In the genomic region with DNA sequence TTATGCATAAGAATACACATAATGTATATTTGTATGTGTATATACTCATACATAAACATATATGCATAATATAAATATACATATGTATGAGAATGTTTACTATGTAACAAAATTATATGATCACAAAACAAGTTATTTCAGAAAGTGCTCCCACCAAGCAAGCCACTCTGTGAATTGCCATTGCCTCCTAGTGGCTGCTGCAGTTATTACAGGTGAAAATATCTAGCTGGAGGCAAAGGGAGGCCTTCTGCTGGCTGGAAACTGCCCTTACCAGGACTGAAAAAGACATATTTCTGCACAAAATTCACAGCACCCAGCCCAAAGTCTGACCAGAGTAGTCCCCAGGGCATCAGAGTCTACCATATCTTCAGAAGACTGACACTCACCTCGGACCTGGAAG, we compare ENCODE assay signal across 15 cellular contexts. TPM values are rescaled to one million over a fixed set of nuclear protein-coding genes. Genes with fewer than 3 reads are reported as not detected.
A peak's percentile ranks its signal among the peaks of the same experiment; 100 is the strongest.
DNase-seq lines count a peak whose midpoint lies in the region; ATAC-seq, FAIRE-seq and TF ChIP-seq lines count a peak whose summit lies in the region.
"Had no signal": no experiment of that assay in that cellular context is flagged by ENCODE, and none has a peak within 500 bp of the region (broad histone marks: within the 10 kb centered on the region; RNA-seq: fewer than 3 reads in every experiment).

No MANE protein-coding gene starts in this region.

- no peak overlapping the region for H3K9ac ChIP-seq in kidney (ENCODE audit: low read length in 2 of 2)

- DNase-seq in activated CD4-positive, alpha-beta T cell treated with anti-CD3 and anti-CD28 coated beads, Interleukin-2, amount 10 ng/mL, durations not matched to agents 7 days and 5 days: peak; percentile 11
- no peak for DNase-seq in activated CD4-positive, alpha-beta T cell treated with anti-CD3 and anti-CD28 coated beads, Interleukin-2, amount 50 U/mL, for 4 hours
- DNase-seq in NAMALWA (ENCODE audit: low spot score) (peak; percentile 67), epithelial cell of proximal tubule (ENCODE audit: low read depth) (no peak), small intestine (peak; percentile 13), kidney (no peak)
- no peak for DNase-seq in naive thymus-derived CD4-positive, alpha-beta T cell
- DNase-seq: activated CD4-positive, CD25-positive, alpha-beta regulatory T cell; activated naive CD4-positive, alpha-beta T cell treated with anti-CD3 and anti-CD28 coated beads, Interleukin-2, amount 10 ng/mL, durations not matched to agents 7 days and 5 days; C1 segment of cervical spinal cord; effector memory CD4-positive, alpha-beta T cell; NCI-H1048; upper lobe of left lung had no signal

- H3K27ac Mint-ChIP-seq in activated CD4-positive, alpha-beta T cell treated with anti-CD3 and anti-CD28 coated beads, Interleukin-2, amount 10 ng/mL, durations not matched to agents 7 days and 5 days: no peak overlapping the region
- H3K27ac Mint-ChIP-seq in naive thymus-derived CD4-positive, alpha-beta T cell: no peak overlapping the region
- H3K27ac Mint-ChIP-seq: activated naive CD4-positive, alpha-beta T cell treated with anti-CD3 and anti-CD28 coated beads, Interleukin-2, amount 10 ng/mL, durations not matched to agents 7 days and 5 days had no signal

- H3K36me3 Mint-ChIP-seq in activated CD4-positive, alpha-beta T cell treated with anti-CD3 and anti-CD28 coated beads, Interleukin-2, amount 10 ng/mL, durations not matched to agents 7 days and 5 days (ENCODE audit: low read depth): no peaks in the 10 kb centered on the region
- H3K36me3 Mint-ChIP-seq in naive thymus-derived CD4-positive, alpha-beta T cell: no peaks in the 10 kb centered on the region
- H3K36me3 Mint-ChIP-seq: activated naive CD4-positive, alpha-beta T cell treated with anti-CD3 and anti-CD28 coated beads, Interleukin-2, amount 10 ng/mL, durations not matched to agents 7 days and 5 days had no signal

- FAIRE-seq in small intestine (lab: Jason Lieb, UNC): no peak
- FAIRE-seq in kidney (lab: Jason Lieb, UNC): no peak

- H3K4me1 ChIP-seq in small intestine (ENCODE audit: control insufficient read depth in 2 of 2, insufficient read depth in 1 of 2, low read depth in 1 of 2, low read length in 1 of 2): no peaks in the 10 kb centered on the region
- no peaks in the 10 kb centered on the region for H3K4me1 ChIP-seq in kidney (ENCODE audit: control insufficient read depth in 1 of 2, insufficient read depth in 1 of 2, low read depth in 1 of 2, low read length in 2 of 2)
- no peaks in the 10 kb centered on the region for H3K4me1 ChIP-seq in gastroesophageal sphincter
- H3K4me1 ChIP-seq in naive thymus-derived CD4-positive, alpha-beta T cell (ENCODE audit: control insufficient read depth in 2 of 2, insufficient read depth in 2 of 2, low read length in 2 of 2): no peaks in the 10 kb centered on the region
- H3K4me1 ChIP-seq: prostate gland, upper lobe of left lung had no signal

- peaks cover 2% of the 10 kb centered on the region for H3K9me3 Mint-ChIP-seq in activated CD4-positive, alpha-beta T cell treated with anti-CD3 and anti-CD28 coated beads, Interleukin-2, amount 10 ng/mL, durations not matched to agents 7 days and 5 days
- H3K9me3 Mint-ChIP-seq in naive thymus-derived CD4-positive, alpha-beta T cell: no peaks in the 10 kb centered on the region

- intact Hi-C loops in kidney (cut with DNase I): no loop called here
- intact Hi-C loops in naive thymus-derived CD4-positive, alpha-beta T cell (cut with micrococcal nuclease): no loop called here

- no peaks in the 10 kb centered on the region for H3K9me3 ChIP-seq in small intestine (ENCODE audit: control insufficient read depth, low read depth)
- no peaks in the 10 kb centered on the region for H3K9me3 ChIP-seq in kidney (ENCODE audit: control insufficient read depth in 1 of 2, low read length in 2 of 2)
- peaks cover 0 to 6% (median 0%) of the 10 kb centered on the region in 3 donors for H3K9me3 ChIP-seq in gastroesophageal sphincter
- H3K9me3 ChIP-seq in naive thymus-derived CD4-positive, alpha-beta T cell (ENCODE audit: control insufficient read depth in 2 of 3, low read length in 3 of 3): no peaks in the 10 kb centered on the region
- H3K9me3 ChIP-seq: prostate gland had no signal

- H3K27me3 Mint-ChIP-seq in activated CD4-positive, alpha-beta T cell treated with anti-CD3 and anti-CD28 coated beads, Interleukin-2, amount 10 ng/mL, durations not matched to agents 7 days and 5 days: no peaks in the 10 kb centered on the region
- H3K27me3 Mint-ChIP-seq in naive thymus-derived CD4-positive, alpha-beta T cell: no peaks in the 10 kb centered on the region

- no peak for TF ChIP-seq POLR2A in gastroesophageal sphincter (IDR thresholded peaks at IDR 0.05)

- TF ChIP-seq CTCF in epithelial cell of proximal tubule (conservative IDR thresholded peaks at IDR 0.05; ENCODE audit: low read depth, low read length): peak; percentile 58
- no peak for TF ChIP-seq CTCF in kidney (IDR thresholded peaks at IDR 0.05; ENCODE audit: borderline replicate concordance, extremely low read depth, insufficient read depth)
- TF ChIP-seq CTCF in gastroesophageal sphincter (IDR thresholded peaks at IDR 0.05): peak in 1 of 4 experiments; percentile 17

- H3K27ac ChIP-seq in small intestine (ENCODE audit: low read depth in 1 of 2, low read length in 1 of 2) (no peak overlapping the region), kidney (ENCODE audit: low read depth in 2 of 2, low read length in 2 of 2) (no peak overlapping the region), gastroesophageal sphincter (no peak overlapping the region)
- no peak overlapping the region for H3K27ac ChIP-seq in naive thymus-derived CD4-positive, alpha-beta T cell (ENCODE audit: low read depth, low read length)
- H3K27ac ChIP-seq: prostate gland, upper lobe of left lung had no signal

- no peaks in the 10 kb centered on the region for H3K36me3 ChIP-seq in small intestine (ENCODE audit: control insufficient read depth in 2 of 2, insufficient read depth in 2 of 2, low read length in 2 of 2)
- no peaks in the 10 kb centered on the region for H3K36me3 ChIP-seq in kidney (ENCODE audit: control insufficient read depth in 1 of 2, insufficient read depth in 2 of 2, low read length in 2 of 2)
- H3K36me3 ChIP-seq in gastroesophageal sphincter: no peaks in the 10 kb centered on the region
- no peaks in the 10 kb centered on the region for H3K36me3 ChIP-seq in naive thymus-derived CD4-positive, alpha-beta T cell (ENCODE audit: control insufficient read depth in 2 of 3, insufficient read depth in 3 of 3, low read length in 3 of 3)
- H3K36me3 ChIP-seq: prostate gland, upper lobe of left lung had no signal

- H3K4me3 Mint-ChIP-seq in activated CD4-positive, alpha-beta T cell treated with anti-CD3 and anti-CD28 coated beads, Interleukin-2, amount 10 ng/mL, durations not matched to agents 7 days and 5 days: no peak overlapping the region
- no peak overlapping the region for H3K4me3 Mint-ChIP-seq in naive thymus-derived CD4-positive, alpha-beta T cell
- H3K4me3 Mint-ChIP-seq: activated naive CD4-positive, alpha-beta T cell treated with anti-CD3 and anti-CD28 coated beads, Interleukin-2, amount 10 ng/mL, durations not matched to agents 7 days and 5 days had no signal

- WGBS in small intestine, 3 donors: 69 to 88% (median 69%) methylated on average over 1 of the region's 1 CpG
- 100% methylated on average over 1 of the region's 1 CpG; no CpG with 5 or more reads in 1 of the 2 donors for WGBS in gastroesophageal sphincter (ENCODE audit: low coverage in 1 of 2), 2 donors

- no peaks in the 10 kb centered on the region for H3K4me1 Mint-ChIP-seq in activated CD4-positive, alpha-beta T cell treated with anti-CD3 and anti-CD28 coated beads, Interleukin-2, amount 10 ng/mL, durations not matched to agents 7 days and 5 days
- H3K4me1 Mint-ChIP-seq in naive thymus-derived CD4-positive, alpha-beta T cell: no peaks in the 10 kb centered on the region
- H3K4me1 Mint-ChIP-seq: activated naive CD4-positive, alpha-beta T cell treated with anti-CD3 and anti-CD28 coated beads, Interleukin-2, amount 10 ng/mL, durations not matched to agents 7 days and 5 days had no signal

- POLR2A ChIA-PET in activated CD4-positive, alpha-beta T cell treated with anti-CD3 and anti-CD28 coated beads, Interleukin-2, amount 10 ng/mL, durations not matched to agents 7 days and 5 days (lab: Charles Lee): no interaction called here
- POLR2A ChIA-PET in naive thymus-derived CD4-positive, alpha-beta T cell (lab: Charles Lee): interaction anchor here (0.6 kb wide), 1 partner anchor 71 kb away, joined by 3 read pairs; the partner anchor contains the start of gene ADISSP

- H3K27me3 ChIP-seq in small intestine (ENCODE audit: control insufficient read depth in 2 of 2, insufficient read depth in 2 of 2, low read length in 2 of 2): no peaks in the 10 kb centered on the region
- H3K27me3 ChIP-seq in gastroesophageal sphincter: no peaks in the 10 kb centered on the region
- no peaks in the 10 kb centered on the region for H3K27me3 ChIP-seq in naive thymus-derived CD4-positive, alpha-beta T cell (ENCODE audit: control insufficient read depth in 2 of 2, insufficient read depth in 2 of 2, low read length in 2 of 2)
- H3K27me3 ChIP-seq: upper lobe of left lung had no signal

- CTCF ChIA-PET in activated CD4-positive, alpha-beta T cell treated with anti-CD3 and anti-CD28 coated beads, Interleukin-2, amount 10 ng/mL, durations not matched to agents 7 days and 5 days (lab: Charles Lee): interaction anchor here (0.5 to 1.4 kb wide), 2 partner anchors 15 to 175 kb away, joined by 3 read pairs; no protein-coding TSS in a partner anchor
- CTCF ChIA-PET in naive thymus-derived CD4-positive, alpha-beta T cell (lab: Charles Lee): no interaction called here

- no peak for TF ChIP-seq EP300 in gastroesophageal sphincter (IDR thresholded peaks at IDR 0.05)

- ATAC-seq in gastroesophageal sphincter: no peak
- no peak for ATAC-seq in naive thymus-derived CD4-positive, alpha-beta T cell

- H3K4me3 ChIP-seq in epithelial cell of proximal tubule (ENCODE audit: low read depth, low read length) (no peak overlapping the region), small intestine (ENCODE audit: low read depth in 1 of 2, low read length in 2 of 2) (no peak overlapping the region), kidney (ENCODE audit: low read length in 2 of 2) (no peak overlapping the region), gastroesophageal sphincter (no peak overlapping the region)
- no peak overlapping the region for H3K4me3 ChIP-seq in naive thymus-derived CD4-positive, alpha-beta T cell (ENCODE audit: low read length)
- H3K4me3 ChIP-seq: prostate gland, upper lobe of left lung had no signal

RNA-seq across cellular contexts. Expression of gene ADAM33, which starts 14.4 kb away (rescaled TPM):
- total RNA-seq in activated CD4-positive, alpha-beta T cell treated with anti-CD3 and anti-CD28 coated beads, Interleukin-2, amount 10 ng/mL, durations not matched to agents 7 days and 5 days: not detected
- total RNA-seq in epithelial cell of proximal tubule (not detected in 2 replicates), kidney (4.3 TPM), gastroesophageal sphincter (100 to 1,000 TPM in 1 of 4 donors, 10 to 100 TPM in 3; 15.9 to 105 (median 70.1) TPM)
- polyA plus RNA-seq in small intestine (10 to 100 TPM in 1 of 3 donors, under 1 TPM in 2; 0.22 to 10.9 (median 0.27) TPM), kidney (ENCODE audit: insufficient read depth, low read depth, low replicate concordance) (4.1 TPM)
- under 1 TPM in 1 of 5 experiments, not detected in 4; 0.20 TPM for total RNA-seq in naive thymus-derived CD4-positive, alpha-beta T cell
- polyA plus RNA-seq in naive thymus-derived CD4-positive, alpha-beta T cell: not detected

RNA-seq across cellular contexts. Expression of gene SIGLEC1, which starts 16.2 kb away (rescaled TPM):
- total RNA-seq in activated CD4-positive, alpha-beta T cell treated with anti-CD3 and anti-CD28 coated beads, Interleukin-2, amount 10 ng/mL, durations not matched to agents 7 days and 5 days: not detected
- total RNA-seq in epithelial cell of proximal tubule: not detected in 2 replicates
- polyA plus RNA-seq in small intestine: 1 to 10 TPM in 2 of 3 donors, under 1 TPM in 1; 0.22 to 6.3 (median 1.1) TPM
- total RNA-seq in kidney: 20.2 TPM
- 2.4 TPM for polyA plus RNA-seq in kidney (ENCODE audit: insufficient read depth, low read depth, low replicate concordance)
- total RNA-seq in gastroesophageal sphincter: 10 to 100 TPM; 10.1 to 17.2 (median 11.9) TPM
- total RNA-seq in naive thymus-derived CD4-positive, alpha-beta T cell: 1 to 10 TPM in 2 of 5 experiments, under 1 TPM in 2, not detected in 1; 0.34 to 2.1 (median 1.1) TPM
- polyA plus RNA-seq in naive thymus-derived CD4-positive, alpha-beta T cell: not detected

RNA-seq across cellular contexts. Expression of gene GFRA4, which starts 33.0 kb away (rescaled TPM):
- not detected for total RNA-seq in activated CD4-positive, alpha-beta T cell treated with anti-CD3 and anti-CD28 coated beads, Interleukin-2, amount 10 ng/mL, durations not matched to agents 7 days and 5 days
- not detected in 2 replicates for total RNA-seq in epithelial cell of proximal tubule
- polyA plus RNA-seq in small intestine: not detected
- not detected for total RNA-seq in kidney
- 0.56 TPM for polyA plus RNA-seq in kidney (ENCODE audit: insufficient read depth, low read depth, low replicate concordance)
- not detected for total RNA-seq in gastroesophageal sphincter
- total RNA-seq in naive thymus-derived CD4-positive, alpha-beta T cell: not detected
- not detected for polyA plus RNA-seq in naive thymus-derived CD4-positive, alpha-beta T cell
- total RNA-seq: prostate gland, upper lobe of left lung had no signal

RNA-seq across cellular contexts. Expression of gene HSPA12B, which starts 36.3 kb away (rescaled TPM):
- total RNA-seq in activated CD4-positive, alpha-beta T cell treated with anti-CD3 and anti-CD28 coated beads, Interleukin-2, amount 10 ng/mL, durations not matched to agents 7 days and 5 days: not detected
- not detected in 2 replicates for total RNA-seq in epithelial cell of proximal tubule
- polyA plus RNA-seq in small intestine: 1 to 10 TPM in 2 of 3 donors, not detected in 1; 2.7 to 9.7 TPM
- 18.9 TPM for total RNA-seq in kidney
- 8.7 TPM for polyA plus RNA-seq in kidney (ENCODE audit: insufficient read depth, low read depth, low replicate concordance)
- 10 to 100 TPM in 2 of 4 donors, 1 to 10 TPM in 2; 9.6 to 19.3 (median 14.4) TPM for total RNA-seq in gastroesophageal sphincter
- not detected for total RNA-seq in naive thymus-derived CD4-positive, alpha-beta T cell
- polyA plus RNA-seq in naive thymus-derived CD4-positive, alpha-beta T cell: under 1 TPM; 0.09 to 0.20 TPM

Comparison
In these comparisons a context has a peak if more than half of its experiments do, and no peak if none do; other contexts are left out.
1. DNase-seq: peak in activated CD4-positive, alpha-beta T cell treated with anti-CD3 and anti-CD28 coated beads, Interleukin-2, amount 10 ng/mL, durations not matched to agents 7 days and 5 days (single experiment), NAMALWA (single experiment) and small intestine (single experiment); none in activated CD4-positive, alpha-beta T cell treated with anti-CD3 and anti-CD28 coated beads, Interleukin-2, amount 50 U/mL, for 4 hours (0 of 2), epithelial cell of proximal tubule (single experiment), kidney (single experiment) and naive thymus-derived CD4-positive, alpha-beta T cell (0 of 9).